ENCODE assay signal across 31 cellular contexts in the genomic region with DNA sequence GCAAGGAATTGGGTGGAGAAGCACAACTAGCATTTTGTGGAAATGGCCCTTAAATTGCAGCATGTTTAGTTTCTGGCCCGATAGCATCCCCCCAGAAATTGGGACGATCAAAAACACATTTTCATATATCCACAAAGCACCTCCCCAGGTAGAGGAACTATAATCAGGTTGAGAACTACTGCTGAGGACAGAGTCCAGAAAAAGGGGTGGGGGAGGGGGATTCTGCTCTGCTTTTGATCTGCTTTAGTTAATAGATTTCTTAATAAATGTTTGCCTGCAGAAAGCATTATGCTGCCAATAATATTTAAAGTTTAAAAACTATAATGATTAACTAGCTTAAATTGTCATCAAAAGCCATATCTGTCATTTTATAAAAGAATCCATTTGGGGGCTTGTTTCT. TPM values are rescaled to one million over a fixed set of nuclear protein-coding genes. Genes with fewer than 3 reads are reported as not detected.
"Had no signal": no experiment of that assay in that cellular context is flagged by ENCODE, and none has a peak within 500 bp of the region (broad histone marks: within the 10 kb centered on the region; RNA-seq: fewer than 3 reads in every experiment).

No MANE protein-coding gene starts in this region.

- H3K36me3 Mint-ChIP-seq: naive thymus-derived CD8-positive, alpha-beta T cell; stimulated activated memory B cell treated with anti-CD40 and anti-IgM and Interleukin-4, amounts not matched to agents 10 μg/mL and 1 μg/mL and 100 μg/mL, for 72 hours had no signal

- H3K27ac Mint-ChIP-seq: naive thymus-derived CD8-positive, alpha-beta T cell; nephron; stimulated activated memory B cell treated with anti-CD40 and anti-IgM and Interleukin-4, amounts not matched to agents 10 μg/mL and 1 μg/mL and 100 μg/mL, for 72 hours; stimulated activated naive CD8-positive, alpha-beta T cell treated with anti-CD3 and anti-CD28 coated beads, Interleukin-15, amount 100 ng/mL, for 72 hours had no signal

- H3K9me3 Mint-ChIP-seq: stimulated activated memory B cell treated with anti-CD40 and anti-IgM and Interleukin-4, amounts not matched to agents 10 μg/mL and 1 μg/mL and 100 μg/mL, for 72 hours; stimulated activated naive CD8-positive, alpha-beta T cell treated with anti-CD3 and anti-CD28 coated beads, Interleukin-15, amount 100 ng/mL, for 72 hours had no signal

- H3K27me3 Mint-ChIP-seq: stimulated activated naive CD8-positive, alpha-beta T cell treated with anti-CD3 and anti-CD28 coated beads, Interleukin-15, amount 100 ng/mL, for 72 hours had no signal

- H3K4me1 ChIP-seq: lower lobe of right lung, pancreas, prostate gland, sigmoid colon, tibial artery, upper lobe of right lung had no signal

- H3K27me3 ChIP-seq: heart right ventricle, hepatocyte, pancreas, sigmoid colon, tibial artery, upper lobe of right lung had no signal

- ATAC-seq: left ventricle myocardium superior; lower lobe of right lung; naive thymus-derived CD8-positive, alpha-beta T cell; pancreas; right cardiac atrium; stimulated activated memory B cell treated with anti-CD40 and anti-IgM and Interleukin-4, amounts not matched to agents 10 μg/mL and 1 μg/mL and 100 μg/mL, for 72 hours; stimulated activated naive CD8-positive, alpha-beta T cell treated with anti-CD3 and anti-CD28 coated beads, Interleukin-15, amount 100 ng/mL, for 72 hours; upper lobe of right lung had no signal

- H3K4me3 ChIP-seq: heart right ventricle, hepatocyte, lower lobe of right lung, pancreas, prostate gland, sigmoid colon, thoracic aorta, tibial artery, upper lobe of right lung had no signal

- H3K4me2 ChIP-seq: hepatocyte had no signal

- H3K4me3 Mint-ChIP-seq: naive thymus-derived CD8-positive, alpha-beta T cell; nephron; neural crest cell; stimulated activated memory B cell treated with anti-CD40 and anti-IgM and Interleukin-4, amounts not matched to agents 10 μg/mL and 1 μg/mL and 100 μg/mL, for 72 hours; stimulated activated naive CD8-positive, alpha-beta T cell treated with anti-CD3 and anti-CD28 coated beads, Interleukin-15, amount 100 ng/mL, for 72 hours had no signal

- H3K9me3 ChIP-seq: heart right ventricle, lower lobe of right lung, pancreas, prostate gland, sigmoid colon, thoracic aorta, tibial artery, upper lobe of right lung had no signal

- H3K79me2 ChIP-seq: hepatocyte had no signal

- H2AFZ ChIP-seq: hepatocyte had no signal

- DNase-seq: heart right ventricle; islet precursor cell; left ventricle myocardium superior; lower lobe of right lung; mammary epithelial cell; mesenchymal stem cell; naive thymus-derived CD8-positive, alpha-beta T cell; nucleus accumbens; pancreas; posterior cingulate gyrus; retina; right cardiac atrium; sigmoid colon; small intestine; stimulated activated CD4-positive, alpha-beta T cell treated with anti-CD3 and anti-CD28 coated beads, Interleukin-1b, Interleukin-23, amount 100 ng/mL, for 48 hours; stimulated activated CD4-positive, alpha-beta T cell treated with anti-CD3 and anti-CD28 coated beads, Interleukin-2, amount 100 ng/mL, for 48 hours; stimulated activated CD4-positive, alpha-beta T cell treated with anti-CD3 and anti-CD28 coated beads, Interleukin-4, amount 100 ng/mL, for 4 hours; stimulated activated CD8-positive, alpha-beta memory T cell treated with anti-CD3 and anti-CD28 coated beads, Interleukin-4, amount 100 ng/mL, for 48 hours; stimulated activated naive CD4-positive, alpha-beta T cell treated with Interleukin-2 at 50 U/mL for 16 hours; stimulated activated naive CD8-positive, alpha-beta T cell treated with anti-CD3 and anti-CD28 coated beads, Interleukin-15, amount 100 ng/mL, for 72 hours; tibial artery; trophoblast cell; upper lobe of right lung had no signal

- H3K36me3 ChIP-seq: lower lobe of right lung, pancreas, prostate gland, sigmoid colon, upper lobe of right lung had no signal

- FAIRE-seq: pancreas, small intestine, urothelium cell line had no signal

- H3K4me1 Mint-ChIP-seq: nephron had no signal

- H3K27ac ChIP-seq: hepatocyte, lower lobe of right lung, pancreas, prostate gland, sigmoid colon, thoracic aorta, tibial artery, upper lobe of right lung had no signal

RNA-seq across cellular contexts. Expression of a gene that starts 14.4 kb away (rescaled TPM):
- total RNA-seq: kidney epithelial cell; mammary epithelial cell; naive thymus-derived CD8-positive, alpha-beta T cell had no signal
- polyA plus RNA-seq: mammary epithelial cell; naive thymus-derived CD8-positive, alpha-beta T cell had no signal
